ENCODE assay signal across 31 cellular contexts in the genomic region with DNA sequence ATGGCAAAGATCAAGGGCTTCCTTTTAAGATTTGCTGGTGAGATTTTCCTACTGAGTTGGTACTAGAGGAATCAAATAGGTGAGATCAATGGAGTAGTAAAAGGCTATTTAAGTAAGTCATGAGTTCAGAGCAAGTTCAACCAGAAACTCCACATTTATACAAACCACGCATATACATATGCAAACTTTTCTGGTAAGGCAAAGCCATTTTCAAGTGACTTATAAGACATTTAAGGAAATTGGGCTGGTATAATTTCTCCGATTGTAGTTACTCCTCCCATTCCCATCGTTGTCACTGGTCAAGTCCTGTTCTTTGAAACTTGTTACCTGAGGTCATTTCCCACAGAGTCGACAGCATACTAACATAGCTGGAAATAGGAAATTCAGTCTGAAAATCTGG.
"Had no signal": no experiment of that assay in that cellular context is flagged by ENCODE, and none has a peak within 500 bp of the region (broad histone marks: within the 10 kb centered on the region; RNA-seq: fewer than 3 reads in every experiment).

No MANE protein-coding gene starts in this region.

- ATAC-seq: activated CD8-positive, alpha-beta T cell treated with anti-CD3 and anti-CD28 coated beads for 36 hours; activated T-cell treated with anti-CD3 and anti-CD28 coated beads, Interleukin-2, amount 50 U/mL, for 72 hours; activated T-helper 17 cell treated with anti-CD3 and anti-CD28 coated beads, Interleukin-2, amount 50 U/mL, for 72 hours had no signal

- H3K36me3 Mint-ChIP-seq: activated naive CD8-positive, alpha-beta T cell treated with anti-CD3 and anti-CD28 coated beads, Interleukin-2, amount 10 ng/mL, durations not matched to agents 7 days and 5 days had no signal

- H3K4me1 Mint-ChIP-seq: activated CD4-positive, alpha-beta T cell treated with anti-CD3 and anti-CD28 coated beads, Interleukin-2, amount 10 ng/mL, durations not matched to agents 24 days and 14 days had no signal

- H3K27ac ChIP-seq: ascending aorta, cardiac muscle cell had no signal

- H3K4me3 ChIP-seq: ascending aorta, cardiac muscle cell, MG63 had no signal

- H3K36me3 ChIP-seq: ascending aorta, cardiac muscle cell, MG63 had no signal

- DNase-seq: activated CD4-positive, alpha-beta T cell treated with anti-CD3 and anti-CD28 coated beads, Interleukin-2, amount 10 ng/mL, durations not matched to agents 24 days and 14 days; activated CD4-positive, alpha-beta T cell treated with anti-CD3 and anti-CD28 coated beads, Interleukin-2, amount 50 U/mL, for 4 hours; activated CD8-positive, alpha-beta T cell treated with anti-CD3 and anti-CD28 coated beads for 36 hours; activated effector memory CD4-positive, alpha-beta T cell treated with anti-CD3 and anti-CD28 coated beads, Interleukin-2, amount 50 U/mL, for 16 hours; activated naive CD4-positive, alpha-beta T cell; activated naive CD4-positive, alpha-beta T cell treated with anti-CD3 and anti-CD28 coated beads, Interleukin-2, amount 50 U/mL, for 16 hours; activated naive CD8-positive, alpha-beta T cell treated with anti-CD3 and anti-CD28 coated beads, Interleukin-2, amount 10 ng/mL, durations not matched to agents 7 days and 5 days; activated T-cell treated with anti-CD3 and anti-CD28 coated beads, Interleukin-2, amount 50 U/mL, for 1 hour; activated T-cell treated with anti-CD3 and anti-CD28 coated beads, Interleukin-2, amount 50 U/mL, for 72 hours; amygdala; Kasumi-1; MG63; NCI-H1048; NCI-H1105 treated with DMSO at 0.1 percent for 48 hours; NCI-H1436; NCI-H187; NCI-H2029 treated with DMSO at 0.1 percent for 48 hours; NCI-H2107; NCI-H2171; NCI-H510A; NCI-H526; NCI-H748 treated with DMSO at 0.1 percent for 48 hours; OCI-M1; Right ventricle myocardium superior had no signal

- H3K27ac Mint-ChIP-seq: activated CD4-positive, alpha-beta T cell treated with anti-CD3 and anti-CD28 coated beads, Interleukin-2, amount 10 ng/mL, durations not matched to agents 24 days and 14 days; activated CD8-positive, alpha-beta T cell treated with anti-CD3 and anti-CD28 coated beads for 36 hours; activated naive CD8-positive, alpha-beta T cell treated with anti-CD3 and anti-CD28 coated beads, Interleukin-2, amount 10 ng/mL, durations not matched to agents 7 days and 5 days; activated T-cell treated with anti-CD3 and anti-CD28 coated beads, Interleukin-2, amount 50 U/mL, for 72 hours; activated T-helper 17 cell treated with anti-CD3 and anti-CD28 coated beads, Interleukin-2, amount 50 U/mL, for 72 hours; T-helper 1 cell treated with Interleukin-12 subunit alpha and Interleukin-12 subunit beta and Interleukin-4 antibody, amounts not matched to agents 30 μg/mL and 1 μg/mL, for 36 hours; T-helper 2 cell treated with Interferon-gamma antibody and Interleukin-4, amounts not matched to agents 5 μg/mL and 100 μg/mL, for 36 hours had no signal

- H3K4me1 ChIP-seq: ascending aorta had no signal

- H3K9me3 ChIP-seq: ascending aorta, MG63 had no signal

- H3K4me3 Mint-ChIP-seq: activated CD4-positive, alpha-beta T cell treated with anti-CD3 and anti-CD28 coated beads, Interleukin-2, amount 10 ng/mL, durations not matched to agents 24 days and 14 days; activated CD8-positive, alpha-beta T cell treated with anti-CD3 and anti-CD28 coated beads for 36 hours; activated naive CD8-positive, alpha-beta T cell treated with anti-CD3 and anti-CD28 coated beads, Interleukin-2, amount 10 ng/mL, durations not matched to agents 7 days and 5 days; activated T-cell treated with anti-CD3 and anti-CD28 coated beads, Interleukin-2, amount 50 U/mL, for 72 hours; activated T-helper 17 cell treated with anti-CD3 and anti-CD28 coated beads, Interleukin-2, amount 50 U/mL, for 72 hours; central memory CD8-positive, alpha-beta T cell; T-helper 1 cell treated with Interleukin-12 subunit alpha and Interleukin-12 subunit beta and Interleukin-4 antibody, amounts not matched to agents 30 μg/mL and 1 μg/mL, for 36 hours; T-helper 2 cell treated with Interferon-gamma antibody and Interleukin-4, amounts not matched to agents 5 μg/mL and 100 μg/mL, for 36 hours had no signal

- H3K9me3 Mint-ChIP-seq: activated CD4-positive, alpha-beta T cell treated with anti-CD3 and anti-CD28 coated beads, Interleukin-2, amount 10 ng/mL, durations not matched to agents 24 days and 14 days; activated CD8-positive, alpha-beta T cell treated with anti-CD3 and anti-CD28 coated beads for 36 hours; activated naive CD8-positive, alpha-beta T cell treated with anti-CD3 and anti-CD28 coated beads, Interleukin-2, amount 10 ng/mL, durations not matched to agents 7 days and 5 days; activated T-cell treated with anti-CD3 and anti-CD28 coated beads, Interleukin-2, amount 50 U/mL, for 72 hours; activated T-helper 17 cell treated with anti-CD3 and anti-CD28 coated beads, Interleukin-2, amount 50 U/mL, for 72 hours; central memory CD8-positive, alpha-beta T cell; T-helper 1 cell treated with Interleukin-12 subunit alpha and Interleukin-12 subunit beta and Interleukin-4 antibody, amounts not matched to agents 30 μg/mL and 1 μg/mL, for 36 hours; T-helper 2 cell treated with Interferon-gamma antibody and Interleukin-4, amounts not matched to agents 5 μg/mL and 100 μg/mL, for 36 hours had no signal

- FAIRE-seq: TTC549 had no signal

- H3K27me3 ChIP-seq: ascending aorta, MG63 had no signal
